In genomic region chr12:76255692-76256091, GRCh38 we compare ENCODE assay signal across 29 cellular contexts.
"Had no signal": no experiment of that assay in that cellular context is flagged by ENCODE, and none has a peak within 500 bp of the region (broad histone marks: within the 10 kb centered on the region; RNA-seq: fewer than 3 reads in every experiment).

No MANE protein-coding gene starts in this region.

- H3K4me1 ChIP-seq: uterus had no signal

- H3K4me3 ChIP-seq: adrenal gland, cardiac muscle cell, coronary artery, dorsolateral prefrontal cortex, left lung, lower lobe of right lung, right atrium auricular region, spleen, thoracic aorta, uterus had no signal

- H3K9me3 Mint-ChIP-seq: activated B cell treated with CpG ODN at 0.5 μM for 24 hours; activated T-cell treated with anti-CD3 and anti-CD28 coated beads, Interleukin-2, amount 50 U/mL, for 72 hours; brain; effector memory CD8-positive, alpha-beta T cell; naive thymus-derived CD8-positive, alpha-beta T cell; T-helper 2 cell treated with Interferon-gamma antibody and Interleukin-4, amounts not matched to agents 5 μg/mL and 100 μg/mL, for 36 hours had no signal

- H3K27me3 Mint-ChIP-seq: brain had no signal

- H3K27ac Mint-ChIP-seq: activated B cell treated with CpG ODN at 0.5 μM for 24 hours; activated CD4-positive, alpha-beta T cell treated with anti-CD3 and anti-CD28 coated beads for 36 hours; activated naive CD8-positive, alpha-beta T cell; activated T-cell treated with anti-CD3 and anti-CD28 coated beads, Interleukin-2, amount 50 U/mL, for 72 hours; brain; effector memory CD8-positive, alpha-beta T cell; naive thymus-derived CD8-positive, alpha-beta T cell; T-helper 2 cell treated with Interferon-gamma antibody and Interleukin-4, amounts not matched to agents 5 μg/mL and 100 μg/mL, for 36 hours had no signal

- H3K27ac ChIP-seq: cardiac muscle cell, coronary artery, foreskin keratinocyte, left lung, lower lobe of right lung, right atrium auricular region, spleen, thoracic aorta, uterus had no signal

- H3K4me3 Mint-ChIP-seq: activated B cell treated with CpG ODN at 0.5 μM for 24 hours; activated CD4-positive, alpha-beta T cell treated with anti-CD3 and anti-CD28 coated beads for 36 hours; activated naive CD8-positive, alpha-beta T cell; activated T-cell treated with anti-CD3 and anti-CD28 coated beads, Interleukin-2, amount 50 U/mL, for 72 hours; brain; effector memory CD8-positive, alpha-beta T cell; naive thymus-derived CD8-positive, alpha-beta T cell; neural crest cell; T-helper 2 cell treated with Interferon-gamma antibody and Interleukin-4, amounts not matched to agents 5 μg/mL and 100 μg/mL, for 36 hours had no signal

- DNase-seq: activated B cell treated with CpG ODN at 0.5 μM for 24 hours; activated CD4-positive, alpha-beta T cell treated with anti-CD3 and anti-CD28 coated beads for 36 hours; activated naive CD4-positive, alpha-beta T cell; activated T-cell treated with anti-CD3 and anti-CD28 coated beads for 4 hours; activated T-cell treated with anti-CD3 and anti-CD28 coated beads, Interleukin-2, amount 50 U/mL, for 72 hours; adrenal gland; aorta; dorsolateral prefrontal cortex; effector memory CD8-positive, alpha-beta T cell; erythroblast; foreskin keratinocyte; left lung; lower lobe of right lung; mesenchymal stem cell; naive thymus-derived CD8-positive, alpha-beta T cell; occipital lobe; spleen; stimulated activated naive CD4-positive, alpha-beta T cell; T-helper 1 cell; trophoblast cell; uterus had no signal

- H3K27me3 ChIP-seq: adrenal gland, cardiac muscle cell, dorsolateral prefrontal cortex, foreskin keratinocyte, left lung, right atrium auricular region, spleen, uterus had no signal

- H3K36me3 ChIP-seq: adrenal gland, cardiac muscle cell, left lung, lower lobe of right lung, right atrium auricular region, spleen, thoracic aorta, uterus had no signal

- H3K4me1 Mint-ChIP-seq: activated CD4-positive, alpha-beta T cell treated with anti-CD3 and anti-CD28 coated beads for 36 hours had no signal

- H3K36me3 Mint-ChIP-seq: activated naive CD8-positive, alpha-beta T cell; brain; naive thymus-derived CD8-positive, alpha-beta T cell had no signal

- ATAC-seq: activated CD4-positive, alpha-beta T cell treated with anti-CD3 and anti-CD28 coated beads for 36 hours; effector memory CD8-positive, alpha-beta T cell; foreskin keratinocyte; lower lobe of right lung; naive thymus-derived CD8-positive, alpha-beta T cell had no signal

- H3K9me3 ChIP-seq: adrenal gland, left lung, lower lobe of right lung, right atrium auricular region, spleen, thoracic aorta, uterus had no signal
